21 cellular contexts compared by ENCODE assay signal in genomic region chr5:146813346-146813745, GRCh38.
A peak's percentile ranks its signal among the peaks of the same experiment; 100 is the strongest.
DNase-seq lines count a peak whose midpoint lies in the region; ATAC-seq and TF ChIP-seq lines count a peak whose summit lies in the region.
"Had no signal": no experiment of that assay in that cellular context is flagged by ENCODE, and none has a peak within 500 bp of the region (broad histone marks: within the 10 kb centered on the region; RNA-seq: fewer than 3 reads in every experiment).

No MANE protein-coding gene starts in this region.

- no peaks in the 10 kb centered on the region for H3K9me3 Mint-ChIP-seq in activated naive CD8-positive, alpha-beta T cell treated with anti-CD3 and anti-CD28 coated beads, Interleukin-2, amount 10 ng/mL, durations not matched to agents 7 days and 5 days
- no peaks in the 10 kb centered on the region for H3K9me3 Mint-ChIP-seq in activated naive CD8-positive, alpha-beta T cell treated with anti-CD3 and anti-CD28 coated beads, Interleukin-2, amount 50 U/mL, for 24 hours
- no peaks in the 10 kb centered on the region for H3K9me3 Mint-ChIP-seq in central memory CD8-positive, alpha-beta T cell
- H3K9me3 Mint-ChIP-seq in type B pancreatic cell: peaks cover 5% of the 10 kb centered on the region
- H3K9me3 Mint-ChIP-seq in endodermal cell: peaks cover 11% of the 10 kb centered on the region

- H3K27ac Mint-ChIP-seq in activated naive CD8-positive, alpha-beta T cell treated with anti-CD3 and anti-CD28 coated beads, Interleukin-2, amount 10 ng/mL, durations not matched to agents 7 days and 5 days: peak overlapping the region; percentile 56
- H3K27ac Mint-ChIP-seq in activated naive CD8-positive, alpha-beta T cell treated with anti-CD3 and anti-CD28 coated beads, Interleukin-2, amount 50 U/mL, for 24 hours: no peak overlapping the region
- H3K27ac Mint-ChIP-seq in central memory CD8-positive, alpha-beta T cell (ENCODE audit: low read depth): peak overlapping the region; percentile 7
- H3K27ac Mint-ChIP-seq in type B pancreatic cell (no peak overlapping the region), endodermal cell (no peak overlapping the region)

- no peaks in the 10 kb centered on the region for H3K36me3 Mint-ChIP-seq in activated naive CD8-positive, alpha-beta T cell treated with anti-CD3 and anti-CD28 coated beads, Interleukin-2, amount 10 ng/mL, durations not matched to agents 7 days and 5 days
- H3K36me3 Mint-ChIP-seq in activated naive CD8-positive, alpha-beta T cell treated with anti-CD3 and anti-CD28 coated beads, Interleukin-2, amount 50 U/mL, for 24 hours (ENCODE audit: low read depth): no peaks in the 10 kb centered on the region
- H3K36me3 Mint-ChIP-seq in central memory CD8-positive, alpha-beta T cell (ENCODE audit: insufficient read depth): peaks cover 8% of the 10 kb centered on the region
- peaks cover 11% of the 10 kb centered on the region for H3K36me3 Mint-ChIP-seq in type B pancreatic cell
- no peaks in the 10 kb centered on the region for H3K36me3 Mint-ChIP-seq in endodermal cell (ENCODE audit: low read depth)

- H3K27ac ChIP-seq in endodermal cell (ENCODE audit: low read depth, low read length): no peak overlapping the region

- CTCF ChIA-PET in HEK293T (lab: Yijun Ruan, JAX): no interaction called here

- no peaks in the 10 kb centered on the region for H3K27me3 ChIP-seq in endodermal cell (ENCODE audit: control insufficient read depth, insufficient read depth, low read length, poor library complexity, severe bottlenecking)
- H3K27me3 ChIP-seq: MG63 had no signal

- no peak for ATAC-seq in activated naive CD8-positive, alpha-beta T cell treated with anti-CD3 and anti-CD28 coated beads, Interleukin-2, amount 10 ng/mL, durations not matched to agents 7 days and 5 days (ENCODE audit: low read depth)
- no peak for ATAC-seq in activated naive CD8-positive, alpha-beta T cell treated with anti-CD3 and anti-CD28 coated beads, Interleukin-2, amount 50 U/mL, for 24 hours
- ATAC-seq in HG02943 (IDR thresholded peaks at IDR 0.05; ENCODE audit: low read depth, unreplicated experiment): peak; percentile 38
- no peak for ATAC-seq in central memory CD8-positive, alpha-beta T cell (replicated peaks; ENCODE audit: extremely low read depth, poor library complexity, severe bottlenecking)

- 85 to 89% methylated on average over 3 to 7 of the region's 7 CpGs for WGBS in endodermal cell (ENCODE audit: insufficient coverage in 1 of 2, insufficient read length in 1 of 2), 2 experiments

- no peak overlapping the region for H3K9ac ChIP-seq in endodermal cell (ENCODE audit: extremely low read depth, low read length, poor library complexity, severe bottlenecking)

- TF ChIP-seq CTCF in type B pancreatic cell (conservative IDR thresholded peaks at IDR 0.05): no peak
- TF ChIP-seq CTCF in endodermal cell (conservative IDR thresholded peaks at IDR 0.05): no peak

- no peak overlapping the region for H3K4me3 ChIP-seq in endodermal cell (ENCODE audit: low read length)
- H3K4me3 ChIP-seq: MG63 had no signal

- POLR2A ChIA-PET in activated naive CD8-positive, alpha-beta T cell treated with anti-CD3 and anti-CD28 coated beads, Interleukin-2, amount 10 ng/mL, durations not matched to agents 7 days and 5 days (lab: Charles Lee): no interaction called here
- POLR2A ChIA-PET in HEK293T (lab: Yijun Ruan, JAX): no interaction called here

- no peak for DNase-seq in activated naive CD8-positive, alpha-beta T cell treated with anti-CD3 and anti-CD28 coated beads, Interleukin-2, amount 10 ng/mL, durations not matched to agents 7 days and 5 days
- DNase-seq in activated naive CD8-positive, alpha-beta T cell treated with anti-CD3 and anti-CD28 coated beads, Interleukin-2, amount 50 U/mL, for 24 hours: no peak
- DNase-seq in central memory CD8-positive, alpha-beta T cell (ENCODE audit: low spot score in 2 of 2): no peak
- DNase-seq in type B pancreatic cell (ENCODE audit: extremely low spot score, unreplicated experiment) (no peak), endodermal cell (no peak), NCI-H1694 (lab: John Stamatoyannopoulos, UW) (no peak), HEK293T (ENCODE audit: extremely low spot score) (no peak)
- DNase-seq: C1 segment of cervical spinal cord, COR-L47, DMS53, GOT3, KG1, MG63, NCI-H1092 treated with DMSO at 0.1 percent for 48 hours, NCI-H1694 treated with DMSO at 0.1 percent for 48 hours, NCI-H2171, NCI-H446 treated with DMSO at 0.1 percent for 48 hours, NCI-H82, SIG-M5, T-helper 2 cell had no signal

- H3K4me3 Mint-ChIP-seq in activated naive CD8-positive, alpha-beta T cell treated with anti-CD3 and anti-CD28 coated beads, Interleukin-2, amount 10 ng/mL, durations not matched to agents 7 days and 5 days: no peak overlapping the region
- H3K4me3 Mint-ChIP-seq in activated naive CD8-positive, alpha-beta T cell treated with anti-CD3 and anti-CD28 coated beads, Interleukin-2, amount 50 U/mL, for 24 hours: no peak overlapping the region
- no peak overlapping the region for H3K4me3 Mint-ChIP-seq in central memory CD8-positive, alpha-beta T cell
- H3K4me3 Mint-ChIP-seq in type B pancreatic cell (peak overlapping the region; percentile 27), endodermal cell (no peak overlapping the region)

- H3K4me1 Mint-ChIP-seq in activated naive CD8-positive, alpha-beta T cell treated with anti-CD3 and anti-CD28 coated beads, Interleukin-2, amount 10 ng/mL, durations not matched to agents 7 days and 5 days: peaks cover 4% of the 10 kb centered on the region
- H3K4me1 Mint-ChIP-seq in activated naive CD8-positive, alpha-beta T cell treated with anti-CD3 and anti-CD28 coated beads, Interleukin-2, amount 50 U/mL, for 24 hours: peaks cover 4% of the 10 kb centered on the region
- peaks cover 49% of the 10 kb centered on the region for H3K4me1 Mint-ChIP-seq in central memory CD8-positive, alpha-beta T cell
- peaks cover 4% of the 10 kb centered on the region for H3K4me1 Mint-ChIP-seq in type B pancreatic cell (ENCODE audit: unreplicated experiment)
- peaks cover 20% of the 10 kb centered on the region for H3K4me1 Mint-ChIP-seq in endodermal cell

- no peaks in the 10 kb centered on the region for H3K36me3 ChIP-seq in endodermal cell (ENCODE audit: control insufficient read depth, insufficient read depth, low read length)
- H3K36me3 ChIP-seq: MG63 had no signal

- no peaks in the 10 kb centered on the region for H3K4me1 ChIP-seq in endodermal cell (ENCODE audit: control insufficient read depth, insufficient read depth, low read length)

- H3K27me3 Mint-ChIP-seq in activated naive CD8-positive, alpha-beta T cell treated with anti-CD3 and anti-CD28 coated beads, Interleukin-2, amount 10 ng/mL, durations not matched to agents 7 days and 5 days: no peaks in the 10 kb centered on the region
- H3K27me3 Mint-ChIP-seq in activated naive CD8-positive, alpha-beta T cell treated with anti-CD3 and anti-CD28 coated beads, Interleukin-2, amount 50 U/mL, for 24 hours: no peaks in the 10 kb centered on the region
- no peaks in the 10 kb centered on the region for H3K27me3 Mint-ChIP-seq in central memory CD8-positive, alpha-beta T cell
- H3K27me3 Mint-ChIP-seq in type B pancreatic cell (peaks cover 25% of the 10 kb centered on the region), endodermal cell (ENCODE audit: insufficient read depth) (peaks cover 4% of the 10 kb centered on the region)

- H3K9me3 ChIP-seq in endodermal cell (ENCODE audit: control insufficient read depth, low read length): no peaks in the 10 kb centered on the region

TF ChIP-seq in HEK293T, 16 proteins besides CTCF, POLR2A, EP300 and RAD21:
- TF ChIP-seq ELF4 (IDR thresholded peaks at IDR 0.05) (no peak), NFRKB (IDR thresholded peaks at IDR 0.05) (no peak), FOXM1 (IDR thresholded peaks at IDR 0.05; ENCODE audit: borderline replicate concordance) (no peak), ARNT (IDR thresholded peaks at IDR 0.05) (no peak), SUZ12 (IDR thresholded peaks at IDR 0.05) (no peak), FOXK2 (IDR thresholded peaks at IDR 0.05) (no peak), BHLHE40 (IDR thresholded peaks at IDR 0.05; ENCODE audit: borderline replicate concordance) (no peak), LEF1 (IDR thresholded peaks at IDR 0.05; ENCODE audit: borderline replicate concordance) (no peak), FOXA1 (IDR thresholded peaks at IDR 0.05) (no peak), ZNF384 (IDR thresholded peaks at IDR 0.05) (no peak), SP1 (IDR thresholded peaks at IDR 0.05) (no peak), L3MBTL2 (conservative IDR thresholded peaks at IDR 0.05) (no peak), PKNOX1 (IDR thresholded peaks at IDR 0.05) (no peak), HDGF (IDR thresholded peaks at IDR 0.05; ENCODE audit: borderline replicate concordance) (no peak), CTBP1 (IDR thresholded peaks at IDR 0.05; ENCODE audit: borderline replicate concordance) (no peak), TARDBP (IDR thresholded peaks at IDR 0.05) (no peak)
TF ChIP-seq in HEK293T: peak in this region for 0.

Comparison
In these comparisons a context has a peak if more than half of its experiments do, and no peak if none do; other contexts are left out.
1. H3K27ac Mint-ChIP-seq: peak in activated naive CD8-positive, alpha-beta T cell treated with anti-CD3 and anti-CD28 coated beads, Interleukin-2, amount 10 ng/mL, durations not matched to agents 7 days and 5 days (single experiment) and central memory CD8-positive, alpha-beta T cell (single experiment); none in activated naive CD8-positive, alpha-beta T cell treated with anti-CD3 and anti-CD28 coated beads, Interleukin-2, amount 50 U/mL, for 24 hours (single experiment), type B pancreatic cell (single experiment) and endodermal cell (single experiment).